ENCODE assay signal across 26 cellular contexts in genomic region chr7:43300121-43300520, GRCh38.
"Had no signal": no experiment of that assay in that cellular context is flagged by ENCODE, and none has a peak within 500 bp of the region (broad histone marks: within the 10 kb centered on the region; RNA-seq: fewer than 3 reads in every experiment).

No MANE protein-coding gene starts in this region.

- H3K27me3 ChIP-seq: colonic mucosa, hepatocyte had no signal

- FAIRE-seq: endometrium, islet of Langerhans, keratinocyte had no signal

- H3K9me3 ChIP-seq: colonic mucosa, esophagus squamous epithelium, gastrocnemius medialis, heart left ventricle, left lung, lower lobe of right lung, mucosa of descending colon had no signal

- H3K79me2 ChIP-seq: hepatocyte had no signal

- ATAC-seq: effector memory CD8-positive, alpha-beta T cell; esophagus mucosa; gastrocnemius medialis; heart left ventricle; left cardiac atrium; left lung; left ventricle myocardium superior; lower lobe of right lung; mucosa of descending colon had no signal

- H3K4me1 ChIP-seq: colonic mucosa, gastrocnemius medialis, heart left ventricle, left lung, lower lobe of right lung had no signal

- H3K4me3 ChIP-seq: colonic mucosa, esophagus squamous epithelium, gastrocnemius medialis, heart left ventricle, hepatocyte, left lung, lower lobe of right lung, mucosa of descending colon had no signal

- DNase-seq: colonic mucosa; cortex of kidney; effector CD8-positive, alpha-beta T cell; effector memory CD8-positive, alpha-beta T cell; endodermal cell; erythroblast; esophagus squamous epithelium; foreskin fibroblast; foreskin melanocyte; gastrocnemius medialis; glutamatergic neuron; heart left ventricle; hypothalamus; left cardiac atrium; left lung; left ventricle myocardium superior; lower lobe of right lung; mesenchymal stem cell; mucosa of descending colon; naive B cell had no signal

- H3K27ac ChIP-seq: colonic mucosa, epithelial cell of prostate, esophagus squamous epithelium, gastrocnemius medialis, heart left ventricle, hepatocyte, left lung, lower lobe of right lung had no signal

- H3K4me2 ChIP-seq: hepatocyte had no signal

- H3K36me3 ChIP-seq: colonic mucosa, esophagus squamous epithelium, gastrocnemius medialis, heart left ventricle, left lung, lower lobe of right lung had no signal

- H2AFZ ChIP-seq: hepatocyte had no signal
